8 cellular contexts compared by ENCODE assay signal in genomic region chr20:51563597-51564332, GRCh38. TPM values are rescaled to one million over a fixed set of nuclear protein-coding genes. Genes with fewer than 3 reads are reported as not detected.
DNase-seq lines count a peak whose midpoint lies in the region; ATAC-seq lines count a peak whose summit lies in the region.

No MANE protein-coding gene starts in this region.

- peaks cover 11% of the 10 kb centered on the region for H3K27me3 ChIP-seq in trophoblast cell (ENCODE audit: insufficient read depth, low read length)

- no CpG with 5 or more reads among the region's 15 CpGs for whole genome bisulfite sequencing in trophoblast cell (ENCODE audit: extremely low coverage, insufficient coverage, insufficient read length)

- no peak overlapping the region for H4K8ac ChIP-seq in trophoblast cell (ENCODE audit: low read depth, low read length)

- no peak overlapping the region for H4K91ac ChIP-seq in trophoblast cell (ENCODE audit: low read depth, low read length)

- H3K4me3 ChIP-seq in trophoblast cell (ENCODE audit: low read depth, low read length): no peak overlapping the region

- peaks cover 2% of the 10 kb centered on the region for H3K9me3 ChIP-seq in trophoblast cell (ENCODE audit: insufficient read depth, low read depth, low read length)

- H3K27ac ChIP-seq in trophoblast cell (ENCODE audit: low read depth, low read length): no peak overlapping the region

- H3K18ac ChIP-seq in trophoblast cell (ENCODE audit: low read length): no peak overlapping the region

- H3K23ac ChIP-seq in trophoblast cell (ENCODE audit: low read length): no peak overlapping the region

- H4K12ac ChIP-seq in trophoblast cell (ENCODE audit: low read depth, low read length): no peak overlapping the region

- H3K4me1 ChIP-seq in trophoblast cell (ENCODE audit: control insufficient read depth in 1 of 2, insufficient read depth in 2 of 2, low read length in 2 of 2): peaks cover 7 to 8% of the 10 kb centered on the region in 2 experiments

- H2AK5ac ChIP-seq in trophoblast cell (ENCODE audit: low read length): no peak overlapping the region

- peaks cover 9% of the 10 kb centered on the region for H3K79me1 ChIP-seq in trophoblast cell (ENCODE audit: low read length)

- ATAC-seq in Right ventricle myocardium inferior: peak; percentile 52
- ATAC-seq in GM21528 (IDR thresholded peaks at IDR 0.05; ENCODE audit: low FRiP score, unreplicated experiment): no peak
- ATAC-seq in GM21367 (IDR thresholded peaks at IDR 0.05; ENCODE audit: unreplicated experiment): no peak
- ATAC-seq in GM19023 (IDR thresholded peaks at IDR 0.05; ENCODE audit: unreplicated experiment): no peak

- H2AFZ ChIP-seq in trophoblast cell (ENCODE audit: insufficient read depth, low read length, poor library complexity): no peak overlapping the region

- H3K79me2 ChIP-seq in trophoblast cell (ENCODE audit: control insufficient read depth, insufficient read depth, low read length, poor library complexity): no peaks in the 10 kb centered on the region

- intact Hi-C loops in Right ventricle myocardium inferior (cut with DNase I): loop anchor here (2.0 to 5.0 kb wide), 4 partner anchors 23 to 176 kb away; no protein-coding TSS in a partner anchor

- H2BK12ac ChIP-seq in trophoblast cell (ENCODE audit: low read length): no peak overlapping the region

- H3K14ac ChIP-seq in trophoblast cell (ENCODE audit: low read length): no peak overlapping the region

- no peak overlapping the region for H3K9ac ChIP-seq in trophoblast cell (ENCODE audit: low read length)

- H3K4ac ChIP-seq in trophoblast cell (ENCODE audit: low read depth, low read length): no peak overlapping the region

- H3K36me3 ChIP-seq in trophoblast cell (ENCODE audit: control insufficient read depth in 1 of 2, insufficient read depth in 2 of 2, low read length in 2 of 2): no peaks in the 10 kb centered on the region

- H2BK5ac ChIP-seq in trophoblast cell (ENCODE audit: low read depth, low read length, poor library complexity): no peak overlapping the region

- H2BK120ac ChIP-seq in trophoblast cell (ENCODE audit: insufficient read depth, low read length, poor library complexity): no peak overlapping the region

- no peak overlapping the region for H3K4me2 ChIP-seq in trophoblast cell (ENCODE audit: low read length)

- peak; percentile 70 for DNase-seq in AG20443 (ENCODE audit: low spot score)
- peak; percentile 72 for DNase-seq in HT-29 (ENCODE audit: low spot score)
- DNase-seq in activated CD8-positive, alpha-beta memory T cell treated with anti-CD3 and anti-CD28 coated beads, Interleukin-2, amount 50 U/mL, for 48 hours: peak; percentile 57
- peak; percentile 75 for DNase-seq in Right ventricle myocardium inferior (ENCODE audit: missing footprints)
- peak; percentile 46 to 56 for DNase-seq in trophoblast cell

RNA-seq across cellular contexts. Expression of gene NFATC2, which starts 21.2 kb away (rescaled TPM):
- 0.51 and 0.57 TPM in 2 replicates for total RNA-seq in HT-29 (2014; rRNA removed; shearing (Covaris generic))
- 2.1 TPM for total RNA-seq in Right ventricle myocardium inferior
- polyA plus RNA-seq in trophoblast cell (2013): 6.7 and 7.6 TPM in 2 replicates
